ENCODE assay signal across 8 cellular contexts in genomic region chr6:136822379-136823127, GRCh38. TPM values are rescaled to one million over a fixed set of nuclear protein-coding genes. Genes with fewer than 3 reads are reported as not detected.
DNase-seq lines count a peak whose midpoint lies in the region; ATAC-seq and TF ChIP-seq lines count a peak whose summit lies in the region.

PEX7 (plus strand) TSS chr6:136822592; CDS start chr6:136822666, 74 bp downstream.

- H3K27me3 ChIP-seq in BLaER1 = no peaks in the 10 kb centered on the region
- no peaks in the 10 kb centered on the region for H3K27me3 ChIP-seq in colonic mucosa

- H3K36me3 ChIP-seq in BLaER1 = peaks cover 20% of the 10 kb centered on the region
- no peaks in the 10 kb centered on the region for H3K36me3 ChIP-seq in colonic mucosa

- H3K27ac ChIP-seq in BLaER1 = peak within 1 kb of the TSS; percentile 87
- peak within 1 kb of the TSS; percentile 92 for H3K27ac ChIP-seq in colonic mucosa

- H3K4me2 ChIP-seq in BLaER1 = peak within 1 kb of the TSS; percentile 84

- peak within 1 kb of the TSS; percentile 85 for H3K9ac ChIP-seq in BLaER1
- H3K9ac ChIP-seq in colonic mucosa (ENCODE audit: low read depth in 2 of 2, low read length in 2 of 2) = peak within 1 kb of the TSS; percentile 84 to 86

- DNase-seq in GM19238 (ENCODE audit: insufficient read length, low spot score) (peak; percentile 71), NCI-H460 (ENCODE audit: extremely low read depth, low read depth) (peak; percentile 82), colonic mucosa (peak; percentile 94), kidney tubule cell (ENCODE audit: low spot score) (peak; percentile 93)
- DNase-seq in activated CD4-positive, alpha-beta T cell treated with anti-CD3 and anti-CD28 coated beads for 4 hours = peak; percentile 84 to 87
- peak; percentile 65 to 71 for DNase-seq in stimulated activated CD4-positive, alpha-beta T cell treated with anti-CD3 and anti-CD28 coated beads, Interleukin-1b, Interleukin-23, amount 100 ng/mL, for 1 hour (ENCODE audit: low read depth in 2 of 2)

- ATAC-seq in HG03439 (IDR thresholded peaks at IDR 0.05; ENCODE audit: unreplicated experiment) = peak; percentile 97

- H3K4me1 ChIP-seq in BLaER1 (peaks cover 18% of the 10 kb centered on the region), colonic mucosa (no peaks in the 10 kb centered on the region)

- H3K4me3 ChIP-seq in BLaER1 = peak within 1 kb of the TSS; percentile 79
- peak within 1 kb of the TSS; percentile 70 for H3K4me3 ChIP-seq in colonic mucosa

- TF ChIP-seq CTCF in colonic mucosa (IDR thresholded peaks at IDR 0.05) = peak; percentile 58

- H4K20me1 ChIP-seq in BLaER1 = no peaks in the 10 kb centered on the region

- H3K9me3 ChIP-seq in BLaER1 (no peaks in the 10 kb centered on the region), colonic mucosa (no peaks in the 10 kb centered on the region)

- intact Hi-C loops in colonic mucosa (cut with DNase I) = no loop called here

RNA-seq across cellular contexts. Expression of gene PEX7, which starts in this region (rescaled TPM):
- total RNA-seq in NCI-H460 (2014; rRNA removed; shearing (Covaris generic)) = 7.9 and 10.2 TPM in 2 replicates
- 10.0 and 18.4 TPM in 2 replicates for polyA plus RNA-seq in NCI-H460 (2014; cell fraction: nucleus; rRNA removed)
- total RNA-seq in colonic mucosa = 10 to 100 TPM; 11.3 to 12.7 TPM

Comparison
In these comparisons a context has a peak if more than half of its experiments do, and no peak if none do; other contexts are left out.
1. Peak in every context shown above with its lines: DNase-seq, ATAC-seq, H3K4me3 ChIP-seq and H3K27ac ChIP-seq.